Comparison of ENCODE assay signal across 20 cellular contexts in genomic region chr11:76682681-76683080, GRCh38.
"Had no signal": no experiment of that assay in that cellular context is flagged by ENCODE, and none has a peak within 500 bp of the region (broad histone marks: within the 10 kb centered on the region; RNA-seq: fewer than 3 reads in every experiment).

No MANE protein-coding gene starts in this region.

- DNase-seq: effector CD4-positive, alpha-beta T cell; endodermal cell; erythroblast; foreskin melanocyte; heart left ventricle; hippocampal formation; mammary epithelial cell; naive thymus-derived CD4-positive, alpha-beta T cell; nucleus accumbens; pancreas; right cardiac atrium; small intestine; stimulated activated CD4-positive, alpha-beta T cell treated with anti-CD3 and anti-CD28 coated beads, Interleukin-12 subunit alpha, Interleukin-12 subunit beta, amount 100 ng/mL, for 4 hours; stimulated activated naive CD8-positive, alpha-beta T cell treated with anti-CD3 and anti-CD28 coated beads, Interleukin-15, Interleukin-2, amounts not matched to agents 100 U/mL and 50 U/mL, for 24 hours; tibial artery; upper lobe of left lung; uterus had no signal

- H3K4me1 ChIP-seq: pancreas, uterus had no signal

- H3K36me3 ChIP-seq: heart left ventricle, pancreas, tibial artery, upper lobe of left lung, uterus had no signal

- H3K4me3 Mint-ChIP-seq: endodermal cell; naive thymus-derived CD4-positive, alpha-beta T cell had no signal

- H3K9me3 ChIP-seq: heart left ventricle, pancreas, tibial artery, uterus had no signal

- H3K36me3 Mint-ChIP-seq: naive thymus-derived CD4-positive, alpha-beta T cell had no signal

- H3K4me3 ChIP-seq: coronary artery, heart left ventricle, pancreas, tibial artery, upper lobe of left lung, uterus had no signal

- ATAC-seq: heart left ventricle; naive thymus-derived CD4-positive, alpha-beta T cell; pancreas; right cardiac atrium; stimulated activated naive CD8-positive, alpha-beta T cell treated with anti-CD3 and anti-CD28 coated beads, Interleukin-15, Interleukin-2, amounts not matched to agents 100 U/mL and 50 U/mL, for 24 hours had no signal

- H3K27ac ChIP-seq: coronary artery, heart left ventricle, pancreas, tibial artery, upper lobe of left lung, uterus had no signal

- H3K4me1 Mint-ChIP-seq: endodermal cell had no signal

- H3K27ac Mint-ChIP-seq: endodermal cell, progenitor cell of endocrine pancreas had no signal

- FAIRE-seq: endothelial cell of umbilical vein, pancreas, small intestine had no signal
